9 cellular contexts compared by ENCODE assay signal in the genomic region with DNA sequence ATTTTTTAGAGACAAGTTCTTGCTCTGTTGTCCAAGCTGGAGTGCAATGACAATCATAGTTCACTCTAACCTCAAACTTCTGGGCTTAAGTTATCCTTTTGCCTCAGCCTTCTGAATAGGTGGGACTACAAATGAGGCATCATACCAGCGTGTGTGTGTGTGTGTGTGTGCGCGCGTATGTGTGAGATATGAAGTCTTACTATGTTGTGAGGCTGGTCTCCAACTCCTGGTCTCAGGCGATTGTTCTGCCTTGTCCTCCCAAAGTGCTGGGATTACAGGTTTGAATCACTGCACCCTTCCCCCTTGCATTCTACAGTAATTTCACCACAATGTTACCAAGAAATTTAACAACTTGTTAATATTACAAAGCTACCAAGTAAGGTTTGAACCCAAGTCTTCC. TPM values are rescaled to one million over a fixed set of nuclear protein-coding genes. Genes with fewer than 3 reads are reported as not detected.
DNase-seq lines count a peak whose midpoint lies in the region; ATAC-seq and TF ChIP-seq lines count a peak whose summit lies in the region.
"Had no signal": no experiment of that assay in that cellular context is flagged by ENCODE, and none has a peak within 500 bp of the region (broad histone marks: within the 10 kb centered on the region; RNA-seq: fewer than 3 reads in every experiment).

No MANE protein-coding gene starts in this region.

- BruUV-seq in Caco-2 (replicated peaks; lab: Mats Ljungman, UMichigan): no TSS peak

- DNase-seq in CD8-positive, alpha-beta memory T cell: peak in 1 of 5 donors; percentile 10
- DNase-seq in effector memory CD8-positive, alpha-beta T cell: peak in 1 of 3 experiments; percentile 7
- DNase-seq in sigmoid colon (no peak), NCI-H1092 (lab: John Stamatoyannopoulos, UW) (no peak), Caco-2 (no peak)
- DNase-seq: midbrain had no signal

- peaks cover 3 to 46% (median 5%) of the 10 kb centered on the region in 3 donors for H3K36me3 Mint-ChIP-seq in CD8-positive, alpha-beta memory T cell
- peaks cover 40% of the 10 kb centered on the region for H3K36me3 Mint-ChIP-seq in T-helper 1 cell treated with Interleukin-12 subunit alpha and Interleukin-12 subunit beta and Interleukin-4 antibody, amounts not matched to agents 30 μg/mL and 1 μg/mL, for 36 hours (ENCODE audit: low read depth)
- H3K36me3 Mint-ChIP-seq in effector memory CD8-positive, alpha-beta T cell (ENCODE audit: insufficient read depth): peaks cover 39% of the 10 kb centered on the region
- H3K36me3 Mint-ChIP-seq in Caco-2 (ENCODE audit: insufficient read depth, unreplicated experiment): no peaks in the 10 kb centered on the region

- POLR2A ChIA-PET in CD8-positive, alpha-beta memory T cell (lab: Charles Lee): interaction anchor here (0.6 to 2.2 kb wide), 11 partner anchors 16 to 184 kb away, joined by 3 to 9 read pairs (median 3); a partner anchor contains a TSS
- POLR2A ChIA-PET in Caco-2 (lab: Charles Lee): no interaction called here

- no peak for TF ChIP-seq EP300 in sigmoid colon (IDR thresholded peaks at IDR 0.05)

- peaks cover 51 to 74% (median 66%) of the 10 kb centered on the region in 3 donors for H3K4me1 Mint-ChIP-seq in CD8-positive, alpha-beta memory T cell
- peaks cover 52% of the 10 kb centered on the region for H3K4me1 Mint-ChIP-seq in T-helper 1 cell treated with Interleukin-12 subunit alpha and Interleukin-12 subunit beta and Interleukin-4 antibody, amounts not matched to agents 30 μg/mL and 1 μg/mL, for 36 hours (ENCODE audit: low read depth)
- peaks cover 48 to 61% of the 10 kb centered on the region in 2 donors for H3K4me1 Mint-ChIP-seq in effector memory CD8-positive, alpha-beta T cell (ENCODE audit: low read depth in 2 of 2)
- no peaks in the 10 kb centered on the region for H3K4me1 Mint-ChIP-seq in Caco-2 (ENCODE audit: low read depth, unreplicated experiment)

- CTCF ChIA-PET in CD8-positive, alpha-beta memory T cell (lab: Charles Lee): interaction anchor here (0.8 to 2.2 kb wide), 11 partner anchors 10 to 232 kb away, joined by 3 to 11 read pairs (median 4); a partner anchor contains a TSS
- CTCF ChIA-PET in Caco-2 (lab: Charles Lee): no interaction called here

- intact Hi-C loops in sigmoid colon (cut with DNase I) (no loop called here), Caco-2 (cut with micrococcal nuclease; ENCODE audit: unreplicated experiment) (no loop called here)

- peaks cover 33% of the 10 kb centered on the region for H3K4me1 ChIP-seq in CD8-positive, alpha-beta memory T cell (ENCODE audit: insufficient read depth, low read length)
- H3K4me1 ChIP-seq in sigmoid colon: peaks cover 0 to 65% (median 59%) of the 10 kb centered on the region in 4 donors
- no peaks in the 10 kb centered on the region for H3K4me1 ChIP-seq in Caco-2

- H3K4me3 ChIP-seq in CD8-positive, alpha-beta memory T cell (ENCODE audit: low read length): peak overlapping the region; percentile 59
- peak overlapping the region in 3 of 4 donors; percentile 50 to 59 (median 55) for H3K4me3 ChIP-seq in sigmoid colon
- no peak overlapping the region for H3K4me3 ChIP-seq in Caco-2 (ENCODE audit: low read depth, low read length)

- peak overlapping the region; percentile 98 to 100 (median 100) for H3K4me3 Mint-ChIP-seq in CD8-positive, alpha-beta memory T cell
- H3K4me3 Mint-ChIP-seq in T-helper 1 cell treated with Interleukin-12 subunit alpha and Interleukin-12 subunit beta and Interleukin-4 antibody, amounts not matched to agents 30 μg/mL and 1 μg/mL, for 36 hours: peak overlapping the region; percentile 98
- peak overlapping the region; percentile 90 to 100 for H3K4me3 Mint-ChIP-seq in effector memory CD8-positive, alpha-beta T cell
- no peak overlapping the region for H3K4me3 Mint-ChIP-seq in Caco-2 (ENCODE audit: unreplicated experiment)

- peak; percentile 30 for ATAC-seq in effector memory CD8-positive, alpha-beta T cell (replicated peaks)
- no peak for ATAC-seq in GM18511 (IDR thresholded peaks at IDR 0.05; ENCODE audit: unreplicated experiment)
- no peak for ATAC-seq in GM21576 (IDR thresholded peaks at IDR 0.05; ENCODE audit: unreplicated experiment)

- 50 to 61% methylated on average over 5 of the region's 5 CpGs for WGBS in sigmoid colon, 2 donors

- H3K27me3 Mint-ChIP-seq in CD8-positive, alpha-beta memory T cell: no peaks in the 10 kb centered on the region
- H3K27me3 Mint-ChIP-seq in T-helper 1 cell treated with Interleukin-12 subunit alpha and Interleukin-12 subunit beta and Interleukin-4 antibody, amounts not matched to agents 30 μg/mL and 1 μg/mL, for 36 hours (ENCODE audit: low read depth): no peaks in the 10 kb centered on the region
- no peaks in the 10 kb centered on the region for H3K27me3 Mint-ChIP-seq in effector memory CD8-positive, alpha-beta T cell
- peaks cover 3% of the 10 kb centered on the region for H3K27me3 Mint-ChIP-seq in Caco-2 (ENCODE audit: insufficient read depth, unreplicated experiment)

- H3K27ac ChIP-seq in CD8-positive, alpha-beta memory T cell (ENCODE audit: low read depth, low read length): peak overlapping the region; percentile 70
- H3K27ac ChIP-seq in sigmoid colon: peak overlapping the region; percentile 79 to 86 (median 84)

- H3K9me3 ChIP-seq in CD8-positive, alpha-beta memory T cell (ENCODE audit: low read length): no peaks in the 10 kb centered on the region
- no peaks in the 10 kb centered on the region for H3K9me3 ChIP-seq in sigmoid colon
- no peaks in the 10 kb centered on the region for H3K9me3 ChIP-seq in Caco-2

- no peak for TF ChIP-seq POLR2A in sigmoid colon (IDR thresholded peaks at IDR 0.05)

- peaks cover 0 to 7% (median 0%) of the 10 kb centered on the region in 5 donors for H3K9me3 Mint-ChIP-seq in CD8-positive, alpha-beta memory T cell
- peaks cover 8% of the 10 kb centered on the region for H3K9me3 Mint-ChIP-seq in T-helper 1 cell treated with Interleukin-12 subunit alpha and Interleukin-12 subunit beta and Interleukin-4 antibody, amounts not matched to agents 30 μg/mL and 1 μg/mL, for 36 hours
- H3K9me3 Mint-ChIP-seq in effector memory CD8-positive, alpha-beta T cell: no peaks in the 10 kb centered on the region
- no peaks in the 10 kb centered on the region for H3K9me3 Mint-ChIP-seq in Caco-2 (ENCODE audit: unreplicated experiment)

- TF ChIP-seq CTCF in sigmoid colon (IDR thresholded peaks at IDR 0.05) (no peak), Caco-2 (IDR thresholded peaks at IDR 0.05; ENCODE audit: insufficient read depth in 1 of 2, low read depth in 1 of 2, low read length in 1 of 2, severe bottlenecking in 1 of 2, unreplicated experiment in 1 of 2) (no peak)

- no peaks in the 10 kb centered on the region for H3K36me3 ChIP-seq in CD8-positive, alpha-beta memory T cell (ENCODE audit: insufficient read depth, low read length)
- H3K36me3 ChIP-seq in sigmoid colon (peaks cover 0 to 6% (median 2%) of the 10 kb centered on the region in 4 donors), Caco-2 (ENCODE audit: control insufficient read depth, insufficient read depth, low read length) (no peaks in the 10 kb centered on the region)

- no peaks in the 10 kb centered on the region for H3K27me3 ChIP-seq in CD8-positive, alpha-beta memory T cell (ENCODE audit: insufficient read depth, low read length, poor library complexity, severe bottlenecking)
- no peaks in the 10 kb centered on the region for H3K27me3 ChIP-seq in sigmoid colon
- H3K27me3 ChIP-seq in Caco-2 (replicated peaks; ENCODE audit: control insufficient read depth, insufficient read depth, low read length): no peaks in the 10 kb centered on the region

- peak overlapping the region; percentile 84 to 99 (median 96) for H3K27ac Mint-ChIP-seq in CD8-positive, alpha-beta memory T cell
- H3K27ac Mint-ChIP-seq in T-helper 1 cell treated with Interleukin-12 subunit alpha and Interleukin-12 subunit beta and Interleukin-4 antibody, amounts not matched to agents 30 μg/mL and 1 μg/mL, for 36 hours: peak overlapping the region; percentile 100
- H3K27ac Mint-ChIP-seq in effector memory CD8-positive, alpha-beta T cell: peak overlapping the region; percentile 95 to 99
- no peak overlapping the region for H3K27ac Mint-ChIP-seq in Caco-2 (ENCODE audit: unreplicated experiment)

RNA-seq across cellular contexts. Expression of a gene that starts 0.7 kb away (rescaled TPM):
- total RNA-seq in CD8-positive, alpha-beta memory T cell: 100 to 1,000 TPM; 155 to 165 TPM
- polyA plus RNA-seq in CD8-positive, alpha-beta memory T cell: 148 TPM
- total RNA-seq in sigmoid colon (100 to 1,000 TPM; 115 to 152 (median 142) TPM), Caco-2 (2022) (0.23 TPM in 1 of 2 replicates, not detected in the other)
- polyA plus RNA-seq in sigmoid colon: 10 to 100 TPM; 39.5 to 86.5 (median 61.3) TPM

RNA-seq across cellular contexts. Expression of a gene that starts 49.2 kb away (rescaled TPM):
- under 1 TPM; 0.09 to 0.13 TPM for total RNA-seq in CD8-positive, alpha-beta memory T cell
- polyA plus RNA-seq in CD8-positive, alpha-beta memory T cell: not detected
- total RNA-seq in sigmoid colon (not detected), Caco-2 (2022) (not detected in 2 replicates)
- under 1 TPM in 1 of 3 donors, not detected in 2; 0.03 TPM for polyA plus RNA-seq in sigmoid colon

Comparison
In these comparisons a context has a peak if more than half of its experiments do, and no peak if none do; other contexts are left out.
1. RNA of a gene that starts 0.7 kb away (total RNA-seq): 155 to 165 TPM in CD8-positive, alpha-beta memory T cell and 115 to 152 TPM in sigmoid colon; 0.23 TPM in Caco-2; every median in the first group is over 10 times any median in the second.